8 cellular contexts compared by ENCODE assay signal in genomic region chr6:46490425-46491200, GRCh38. TPM values are rescaled to one million over a fixed set of nuclear protein-coding genes. Genes with fewer than 3 reads are reported as not detected.
DNase-seq lines count a peak whose midpoint lies in the region; ATAC-seq, FAIRE-seq and TF ChIP-seq lines count a peak whose summit lies in the region.

No MANE protein-coding gene starts in this region.

- DNase-seq in AG09309 (ENCODE audit: low read depth) = no peak
- peak; percentile 6 for DNase-seq in GM19239 (ENCODE audit: insufficient read length, low spot score)
- no peak for DNase-seq in activated CD4-positive, alpha-beta memory T cell treated with anti-CD3 and anti-CD28 coated beads, Interleukin-2, amount 10 ng/mL, durations not matched to agents 7 days and 5 days
- DNase-seq in Right ventricle myocardium inferior (ENCODE audit: missing footprints) = peak; percentile 70
- peak; percentile 27 to 66 (median 55) for DNase-seq in ovary
- DNase-seq in superior temporal gyrus (ENCODE audit: extremely low spot score) = no peak
- no peak for DNase-seq in stimulated activated naive CD4-positive, alpha-beta T cell (lab: John Stamatoyannopoulos, UW)

- peaks cover 3% of the 10 kb centered on the region for H3K4me1 ChIP-seq in ovary (ENCODE audit: insufficient read depth)

- peaks cover 61% of the 10 kb centered on the region for H3K27me3 Mint-ChIP-seq in activated CD4-positive, alpha-beta memory T cell treated with anti-CD3 and anti-CD28 coated beads, Interleukin-2, amount 10 ng/mL, durations not matched to agents 7 days and 5 days

- POLR2A ChIA-PET in activated CD4-positive, alpha-beta memory T cell treated with anti-CD3 and anti-CD28 coated beads, Interleukin-2, amount 10 ng/mL, durations not matched to agents 7 days and 5 days (lab: Charles Lee) = no interaction called here

- CTCF ChIA-PET in activated CD4-positive, alpha-beta memory T cell treated with anti-CD3 and anti-CD28 coated beads, Interleukin-2, amount 10 ng/mL, durations not matched to agents 7 days and 5 days (lab: Charles Lee) = interaction anchor here (0.7 to 1.5 kb wide), 2 partner anchors 270 to 400 kb away, joined by 3 to 4 read pairs; no protein-coding TSS in a partner anchor

- H3K4me3 ChIP-seq in AG09309 (ENCODE audit: control insufficient read depth, low read depth, low read length) (peak overlapping the region; percentile 62), ovary (peak overlapping the region; percentile 56)

- H3K36me3 ChIP-seq in ovary = no peaks in the 10 kb centered on the region

- no peak for FAIRE-seq in GM19239 (lab: Jason Lieb, UNC)

- H3K27ac ChIP-seq in ovary = peak overlapping the region; percentile 74 to 84

- H3K27ac Mint-ChIP-seq in activated CD4-positive, alpha-beta memory T cell treated with anti-CD3 and anti-CD28 coated beads, Interleukin-2, amount 10 ng/mL, durations not matched to agents 7 days and 5 days = no peak overlapping the region

- no peaks in the 10 kb centered on the region for H3K36me3 Mint-ChIP-seq in activated CD4-positive, alpha-beta memory T cell treated with anti-CD3 and anti-CD28 coated beads, Interleukin-2, amount 10 ng/mL, durations not matched to agents 7 days and 5 days (ENCODE audit: low read depth)

- ATAC-seq in Right ventricle myocardium inferior (peak; percentile 23), HG02571 (IDR thresholded peaks at IDR 0.05; ENCODE audit: unreplicated experiment) (no peak)

- TF ChIP-seq CTCF in AG09309 (IDR thresholded peaks at IDR 0.05; ENCODE audit: control insufficient read depth, insufficient read depth, low read depth, low read length, missing control alignments) = peak; percentile 40
- peak in 1 of 3 donors; percentile 20 for TF ChIP-seq CTCF in ovary (IDR thresholded peaks at IDR 0.05)

- H3K9me3 ChIP-seq in ovary = no peaks in the 10 kb centered on the region

- TF ChIP-seq POLR2A in ovary (IDR thresholded peaks at IDR 0.05) = no peak

- peaks cover 9% of the 10 kb centered on the region for H3K4me1 Mint-ChIP-seq in activated CD4-positive, alpha-beta memory T cell treated with anti-CD3 and anti-CD28 coated beads, Interleukin-2, amount 10 ng/mL, durations not matched to agents 7 days and 5 days

- H3K9me3 Mint-ChIP-seq in activated CD4-positive, alpha-beta memory T cell treated with anti-CD3 and anti-CD28 coated beads, Interleukin-2, amount 10 ng/mL, durations not matched to agents 7 days and 5 days = no peaks in the 10 kb centered on the region

- H3K4me3 Mint-ChIP-seq in activated CD4-positive, alpha-beta memory T cell treated with anti-CD3 and anti-CD28 coated beads, Interleukin-2, amount 10 ng/mL, durations not matched to agents 7 days and 5 days = peak overlapping the region; percentile 9

- 1 to 3% (median 1%) methylated on average over 26 to 56 of the region's 56 CpGs for WGBS in ovary, 3 donors

- no peaks in the 10 kb centered on the region for H3K27me3 ChIP-seq in ovary

- TF ChIP-seq EP300 in ovary (IDR thresholded peaks at IDR 0.05) = no peak

- intact Hi-C loops in Right ventricle myocardium inferior (cut with DNase I) = loop anchor here (1.0 to 5.0 kb wide), 4 partner anchors 16 to 137 kb away; no protein-coding TSS in a partner anchor
- intact Hi-C loops in ovary (cut with DNase I) = loop anchor here in 3 of 4 donors (2.0 to 10.0 kb wide), 4 partner anchors 66 to 137 kb away; no protein-coding TSS in a partner anchor

RNA-seq across cellular contexts. Expression of gene RCAN2, which starts 0.6 kb away (rescaled TPM):
- total RNA-seq in activated CD4-positive, alpha-beta memory T cell treated with anti-CD3 and anti-CD28 coated beads, Interleukin-2, amount 10 ng/mL, durations not matched to agents 7 days and 5 days = 1 to 10 TPM; 2.8 to 3.1 TPM
- 273 TPM for total RNA-seq in Right ventricle myocardium inferior
- total RNA-seq in ovary = 10 to 100 TPM; 12.0 to 40.4 (median 15.5) TPM
- 10 to 100 TPM; 25.6 to 75.3 TPM for polyA plus RNA-seq in ovary

Comparison
In these comparisons a context has a peak if more than half of its experiments do, and no peak if none do; other contexts are left out.
1. DNase-seq: peak in GM19239 (single experiment), Right ventricle myocardium inferior (single experiment) and ovary (5 of 5); none in AG09309 (single experiment), activated CD4-positive, alpha-beta memory T cell treated with anti-CD3 and anti-CD28 coated beads, Interleukin-2, amount 10 ng/mL, durations not matched to agents 7 days and 5 days (single experiment), superior temporal gyrus (single experiment) and stimulated activated naive CD4-positive, alpha-beta T cell (0 of 6).